In genomic region chr5:16733597-16733996, GRCh38 we compare ENCODE assay signal across 22 cellular contexts.
DNase-seq lines count a peak whose midpoint lies in the region; ATAC-seq, FAIRE-seq and TF ChIP-seq lines count a peak whose summit lies in the region.
"Had no signal": no experiment of that assay in that cellular context is flagged by ENCODE, and none has a peak within 500 bp of the region (broad histone marks: within the 10 kb centered on the region; RNA-seq: fewer than 3 reads in every experiment).

No MANE protein-coding gene starts in this region.

- H4K20me1 ChIP-seq in neural cell (ENCODE audit: insufficient read depth) = no peaks in the 10 kb centered on the region

- TF ChIP-seq CTCF in neural cell (IDR thresholded peaks at IDR 0.05; ENCODE audit: poor library complexity, severe bottlenecking) (no peak), vagina (IDR thresholded peaks at IDR 0.05) (no peak)

- peak; percentile 65 for DNase-seq in ELF-1 (ENCODE audit: low read depth, low spot score)
- DNase-seq in NCI-H446 (lab: John Stamatoyannopoulos, UW) = peak; percentile 77
- peak; percentile 69 for DNase-seq in globus pallidus (ENCODE audit: low spot score)
- no peak for DNase-seq in GM12892 (ENCODE audit: insufficient read length)
- no peak for DNase-seq in NOMO-1 treated with dmso at 0.1 percent for 144 hours (lab: John Stamatoyannopoulos, UW; ENCODE audit: unreplicated experiment)
- DNase-seq in vagina (ENCODE audit: extremely low spot score in 2 of 2) = no peak
- DNase-seq: ACHN; activated CD4-positive, CD25-positive, alpha-beta regulatory T cell; central memory CD4-positive, alpha-beta T cell; effector CD4-positive, alpha-beta T cell; esophagus squamous epithelium; natural killer cell; NCI-H2081 treated with DMSO at 0.1 percent for 48 hours; stimulated activated CD4-positive, alpha-beta T cell treated with anti-CD3 and anti-CD28 coated beads, Interleukin-15, amount 100 ng/mL, for 24 hours; stimulated activated naive CD4-positive, alpha-beta T cell had no signal

- no peak overlapping the region for H2AFZ ChIP-seq in neural cell (ENCODE audit: low read depth, low read length)

- no peak for TF ChIP-seq EP300 in neural cell (conservative IDR thresholded peaks at IDR 0.05; ENCODE audit: poor library complexity, severe bottlenecking)

- H3K79me2 ChIP-seq in neural cell (replicated peaks; ENCODE audit: insufficient read depth, low read length) = peaks cover 79% of the 10 kb centered on the region

- no peak for TF ChIP-seq POLR2A in GM12892 (IDR thresholded peaks at IDR 0.05; ENCODE audit: low read depth, low read length)
- TF ChIP-seq POLR2A in vagina (IDR thresholded peaks at IDR 0.05) = no peak

- H3K4me3 ChIP-seq in neural cell (ENCODE audit: low read length) (peak overlapping the region; percentile 38), vagina (no peak overlapping the region)
- H3K4me3 ChIP-seq: esophagus squamous epithelium, K562, SJSA1 had no signal

- intact Hi-C loops in vagina (cut with DNase I) = no loop called here

- H3K36me3 ChIP-seq in neural cell (ENCODE audit: insufficient read depth, low read length) (no peaks in the 10 kb centered on the region), vagina (no peaks in the 10 kb centered on the region)

- ATAC-seq in HG03342 (IDR thresholded peaks at IDR 0.05; ENCODE audit: unreplicated experiment) = no peak
- ATAC-seq: activated T-helper 17 cell treated with anti-CD3 and anti-CD28 coated beads, Interleukin-2, amount 50 U/mL, for 72 hours; K562; natural killer cell; Panc1 had no signal

- H3K4me1 ChIP-seq in vagina = peaks cover 10% of the 10 kb centered on the region

- H3K27me3 ChIP-seq in neural cell (ENCODE audit: insufficient read depth, low read depth, low read length) (no peaks in the 10 kb centered on the region), vagina (no peaks in the 10 kb centered on the region)
- H3K27me3 ChIP-seq: esophagus squamous epithelium, SJSA1 had no signal

- peak overlapping the region; percentile 30 for H3K9ac ChIP-seq in neural cell (ENCODE audit: low read length)

- FAIRE-seq in GM12892 (lab: Jason Lieb, UNC) = no peak
- FAIRE-seq: K562, keratinocyte had no signal

- no peaks in the 10 kb centered on the region for H3K9me2 ChIP-seq in neural cell (ENCODE audit: insufficient read depth, low read length)

- H3K9me3 ChIP-seq in neural cell (ENCODE audit: low read length) (no peaks in the 10 kb centered on the region), vagina (no peaks in the 10 kb centered on the region)
- H3K9me3 ChIP-seq: esophagus squamous epithelium, SJSA1 had no signal

- peaks cover 5% of the 10 kb centered on the region for H3F3A ChIP-seq in neural cell (ENCODE audit: insufficient read depth, low read length, poor library complexity, severe bottlenecking)

- no peak for TF ChIP-seq RAD21 in neural cell (conservative IDR thresholded peaks at IDR 0.05)

- H3K4me2 ChIP-seq in neural cell (ENCODE audit: low read length) = no peak overlapping the region

- H3K27ac ChIP-seq in neural cell (ENCODE audit: low read length) (peak overlapping the region; percentile 44), vagina (no peak overlapping the region)
- H3K27ac ChIP-seq: esophagus squamous epithelium, SJSA1 had no signal

TF ChIP-seq in neural cell, 6 proteins besides CTCF, POLR2A, EP300 and RAD21:
- TF ChIP-seq MXI1 (conservative IDR thresholded peaks at IDR 0.05; ENCODE audit: poor library complexity, severe bottlenecking) (no peak), TAF1 (IDR thresholded peaks at IDR 0.05; ENCODE audit: low read depth) (no peak), EZH2 (IDR thresholded peaks at IDR 0.05; ENCODE audit: borderline replicate concordance, insufficient read depth, low read length, poor library complexity, severe bottlenecking) (no peak), REST (IDR thresholded peaks at IDR 0.05; ENCODE audit: borderline replicate concordance) (no peak), POLR2AphosphoS5 (IDR thresholded peaks at IDR 0.05) (no peak), SMC3 (conservative IDR thresholded peaks at IDR 0.05; ENCODE audit: poor library complexity) (no peak)

Comparison
In these comparisons a context has a peak if more than half of its experiments do, and no peak if none do; other contexts are left out.
1. DNase-seq: peak in ELF-1 (single experiment), NCI-H446 (2 of 2) and globus pallidus (single experiment); none in GM12892 (single experiment), NOMO-1 treated with dmso at 0.1 percent for 144 hours (single experiment) and vagina (0 of 2).